In genomic region chr16:48385272-48385953, GRCh38 we compare ENCODE assay signal across 8 cellular contexts. TPM values are rescaled to one million over a fixed set of nuclear protein-coding genes. Genes with fewer than 3 reads are reported as not detected.
A peak's percentile ranks its signal among the peaks of the same experiment; 100 is the strongest.
DNase-seq lines count a peak whose midpoint lies in the region; ATAC-seq and TF ChIP-seq lines count a peak whose summit lies in the region.

Gene SIAH1, minus strand, starts transcription at chr16:48385413. Its CDS starts 22,985 bp downstream, at chr16:48362428.

- peak; percentile 69 for ATAC-seq in GM21786 (IDR thresholded peaks at IDR 0.05; ENCODE audit: unreplicated experiment)

- peak; percentile 78 for TF ChIP-seq POLR2A in ovary (IDR thresholded peaks at IDR 0.05)

- H3K36me3 Mint-ChIP-seq in activated naive CD4-positive, alpha-beta T cell treated with anti-CD3 and anti-CD28 coated beads, Interleukin-2, amount 50 U/mL, for 24 hours = no peaks in the 10 kb centered on the region
- peaks cover 6% of the 10 kb centered on the region for H3K36me3 Mint-ChIP-seq in glutamatergic neuron (ENCODE audit: unreplicated experiment)

- H3K4me1 ChIP-seq in ES-I3 (ENCODE audit: insufficient read depth, low read length) (peaks cover 7% of the 10 kb centered on the region; the same call in 1 of the 2 replicates), Karpas-422 (ENCODE audit: low read length) (peaks cover 16% of the 10 kb centered on the region), ovary (ENCODE audit: insufficient read depth) (peaks cover 13% of the 10 kb centered on the region), thymus (ENCODE audit: control insufficient read depth, insufficient read depth, low read length) (peaks cover 6% of the 10 kb centered on the region)

- H3K27me3 ChIP-seq in Karpas-422 (ENCODE audit: low read length) = no peaks in the 10 kb centered on the region
- no peaks in the 10 kb centered on the region for H3K27me3 ChIP-seq in ovary
- H3K27me3 ChIP-seq in thymus (ENCODE audit: control insufficient read depth, insufficient read depth) = no peaks in the 10 kb centered on the region

- H3K4me1 Mint-ChIP-seq in activated naive CD4-positive, alpha-beta T cell treated with anti-CD3 and anti-CD28 coated beads, Interleukin-2, amount 50 U/mL, for 24 hours = peaks cover 21% of the 10 kb centered on the region
- peaks cover 8% of the 10 kb centered on the region for H3K4me1 Mint-ChIP-seq in glutamatergic neuron (ENCODE audit: low read depth, unreplicated experiment)

- TF ChIP-seq CTCF in glutamatergic neuron (IDR thresholded peaks at IDR 0.05; ENCODE audit: partially characterized antibody, unreplicated experiment) (no peak), ovary (IDR thresholded peaks at IDR 0.05) (peak in 2 of 3 donors; percentile 1 to 20)

- no peaks in the 10 kb centered on the region for H3K9me3 ChIP-seq in ES-I3 (ENCODE audit: control insufficient read depth, insufficient read depth, low read length)
- no peaks in the 10 kb centered on the region for H3K9me3 ChIP-seq in Karpas-422 (ENCODE audit: low read length)
- no peaks in the 10 kb centered on the region for H3K9me3 ChIP-seq in ovary
- H3K9me3 ChIP-seq in thymus (ENCODE audit: control insufficient read depth) = no peaks in the 10 kb centered on the region

- intact Hi-C loops in ovary (cut with DNase I) = loop anchor here in 3 of 4 donors (10.0 kb wide), 3 partner anchors 119 to 229 kb away; partner anchors contain the start of gene N4BP1 (in 1 of the 3)

- peak within 1 kb of the TSS; percentile 97 for H3K4me3 Mint-ChIP-seq in activated naive CD4-positive, alpha-beta T cell treated with anti-CD3 and anti-CD28 coated beads, Interleukin-2, amount 50 U/mL, for 24 hours
- H3K4me3 Mint-ChIP-seq in glutamatergic neuron (ENCODE audit: unreplicated experiment) = peak within 1 kb of the TSS; percentile 98

- H3K9me3 Mint-ChIP-seq in activated naive CD4-positive, alpha-beta T cell treated with anti-CD3 and anti-CD28 coated beads, Interleukin-2, amount 50 U/mL, for 24 hours = no peaks in the 10 kb centered on the region
- H3K9me3 Mint-ChIP-seq in glutamatergic neuron (ENCODE audit: unreplicated experiment) = peaks cover 11% of the 10 kb centered on the region

- 0 to 1% (median 0%) methylated on average over 37 to 96 of the region's 96 CpGs for WGBS in ovary, 3 donors
- under 1% methylated on average over 96 of the region's 96 CpGs for WGBS in thymus

- no peaks in the 10 kb centered on the region for H3K9me2 ChIP-seq in Karpas-422 (replicated peaks; ENCODE audit: insufficient read depth, low read length)

- peak within 1 kb of the TSS; percentile 94 for H3K4me2 ChIP-seq in Karpas-422 (ENCODE audit: low read depth, low read length, poor library complexity, severe bottlenecking)

- peaks cover 37% of the 10 kb centered on the region for H3K79me2 ChIP-seq in Karpas-422 (ENCODE audit: low read length)

- no peaks in the 10 kb centered on the region for H3K27me3 Mint-ChIP-seq in activated naive CD4-positive, alpha-beta T cell treated with anti-CD3 and anti-CD28 coated beads, Interleukin-2, amount 50 U/mL, for 24 hours
- peaks cover 12% of the 10 kb centered on the region for H3K27me3 Mint-ChIP-seq in glutamatergic neuron (ENCODE audit: unreplicated experiment)

- DNase-seq in Karpas-422 (peak; percentile 93), SKM-1 (lab: John Stamatoyannopoulos, UW; ENCODE audit: unreplicated experiment) (peak; percentile 78), glutamatergic neuron (peak; percentile 92), ovary (peak; percentile 82 to 94 (median 88))

- H4K20me1 ChIP-seq in Karpas-422 (ENCODE audit: insufficient read depth, low read depth, low read length) = peaks cover 36% of the 10 kb centered on the region

- no peaks in the 10 kb centered on the region for H3K36me3 ChIP-seq in ES-I3 (ENCODE audit: insufficient read depth, low read length)
- no peaks in the 10 kb centered on the region for H3K36me3 ChIP-seq in Karpas-422 (ENCODE audit: insufficient read depth, low read length)
- H3K36me3 ChIP-seq in ovary = no peaks in the 10 kb centered on the region
- peaks cover 2% of the 10 kb centered on the region for H3K36me3 ChIP-seq in thymus (ENCODE audit: control insufficient read depth, insufficient read depth)

- H2AFZ ChIP-seq in Karpas-422 (ENCODE audit: low read length) = peak within 1 kb of the TSS; percentile 92

- H3K27ac ChIP-seq in Karpas-422 (ENCODE audit: low read length) (no peak within 1 kb of the TSS), ovary (peak within 1 kb of the TSS; percentile 99 to 100), thymus (ENCODE audit: low read depth) (peak within 1 kb of the TSS; percentile 94)

- peak within 1 kb of the TSS; percentile 93 for H3K27ac Mint-ChIP-seq in activated naive CD4-positive, alpha-beta T cell treated with anti-CD3 and anti-CD28 coated beads, Interleukin-2, amount 50 U/mL, for 24 hours
- peak within 1 kb of the TSS; percentile 98 for H3K27ac Mint-ChIP-seq in glutamatergic neuron (ENCODE audit: unreplicated experiment)

- H3K4me3 ChIP-seq in Karpas-422 (ENCODE audit: low read length) = peak within 1 kb of the TSS; percentile 81
- peak within 1 kb of the TSS; percentile 88 for H3K4me3 ChIP-seq in ovary
- peak within 1 kb of the TSS; percentile 95 for H3K4me3 ChIP-seq in thymus (ENCODE audit: low read length)

- H3K9ac ChIP-seq in ES-I3 (ENCODE audit: low read depth, low read length) (peak within 1 kb of the TSS; percentile 86), Karpas-422 (ENCODE audit: low read length) (peak within 1 kb of the TSS; percentile 86)

- TF ChIP-seq EP300 in ovary (IDR thresholded peaks at IDR 0.05) = no peak

RNA-seq across cellular contexts. Expression of gene SIAH1, which starts in this region (rescaled TPM):
- 9.3 and 12.2 TPM in 2 replicates for total RNA-seq in Karpas-422 (2014; rRNA removed; shearing (Covaris generic); ENCODE audit: low replicate concordance)
- total RNA-seq in glutamatergic neuron (ENCODE audit: unreplicated experiment) = 46.7 TPM
- 10 to 100 TPM; 24.3 to 36.4 (median 28.6) TPM for total RNA-seq in ovary
- polyA plus RNA-seq in ovary = 10 to 100 TPM; 24.6 to 26.5 TPM
- 31.1 TPM for polyA plus RNA-seq in thymus
